ENCODE assay signal across 8 cellular contexts in the genomic region with DNA sequence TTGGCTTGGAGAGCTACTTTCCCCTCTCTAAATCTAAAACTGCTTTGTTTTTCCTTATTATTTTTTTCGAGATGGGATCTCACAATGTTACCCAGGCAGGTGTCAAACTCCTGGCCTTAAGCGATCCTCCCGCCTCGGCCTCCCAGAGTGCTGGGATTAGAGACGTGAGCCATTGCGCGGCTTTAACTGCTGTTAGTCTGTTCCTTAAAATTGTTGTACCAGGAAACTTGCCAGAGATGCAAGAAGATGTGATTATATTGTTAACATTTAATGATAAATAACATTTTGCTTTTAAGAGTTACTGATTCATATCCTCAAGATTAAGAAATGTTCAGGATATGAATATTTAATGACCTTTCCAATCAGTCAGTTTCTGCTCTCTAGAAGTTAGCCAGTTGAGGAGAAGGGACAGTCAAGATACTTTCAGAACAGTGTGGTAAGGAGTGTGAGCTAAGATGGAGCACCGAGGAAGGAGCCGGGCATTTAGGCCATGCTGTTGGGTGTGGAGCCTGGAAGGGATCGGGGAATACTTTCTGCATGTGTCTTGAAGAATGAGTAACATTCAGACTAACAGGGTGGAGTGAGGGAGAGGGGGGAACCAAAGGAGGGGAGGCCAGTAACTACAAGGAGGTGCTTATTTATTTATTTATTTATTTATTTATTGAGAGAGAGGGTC. TPM values are rescaled to one million over a fixed set of nuclear protein-coding genes. Genes with fewer than 3 reads are reported as not detected.
DNase-seq lines count a peak whose midpoint lies in the region; ATAC-seq and TF ChIP-seq lines count a peak whose summit lies in the region.
"Not testable (repeated sequence)": the region's sequence is repeated elsewhere in the genome, so short reads cannot be mapped to it uniquely, and the experiment has no call there.

No MANE protein-coding gene starts in this region.

- peaks cover 74% of the 10 kb centered on the region for H3K79me2 ChIP-seq in hepatocyte

- H3K4me1 Mint-ChIP-seq in activated naive CD4-positive, alpha-beta T cell treated with anti-CD3 and anti-CD28 coated beads, Interleukin-2, amount 50 U/mL, for 24 hours: peaks cover 47% of the 10 kb centered on the region
- H3K4me1 Mint-ChIP-seq in naive thymus-derived CD8-positive, alpha-beta T cell: peaks cover 16 to 47% (median 41%) of the 10 kb centered on the region in 4 donors
- peaks cover 41% of the 10 kb centered on the region for H3K4me1 Mint-ChIP-seq in stimulated activated effector memory CD8-positive, alpha-beta T cell treated with anti-CD3 and anti-CD28 coated beads, Interleukin-12 subunit alpha, Interleukin-12 subunit beta, amount 100 ng/mL, for 72 hours

- peak overlapping the region; percentile 92 for H3K4me3 Mint-ChIP-seq in activated naive CD4-positive, alpha-beta T cell treated with anti-CD3 and anti-CD28 coated beads, Interleukin-2, amount 50 U/mL, for 24 hours
- peak overlapping the region; percentile 61 to 97 (median 90) for H3K4me3 Mint-ChIP-seq in naive thymus-derived CD8-positive, alpha-beta T cell
- H3K4me3 Mint-ChIP-seq in stimulated activated effector memory CD8-positive, alpha-beta T cell treated with anti-CD3 and anti-CD28 coated beads, Interleukin-12 subunit alpha, Interleukin-12 subunit beta, amount 100 ng/mL, for 72 hours: peak overlapping the region; percentile 85

- not testable (repeated sequence) for H3K27me3 ChIP-seq in BLaER1; SJSA1 (replicated peaks); ectodermal cell (ENCODE audit: control insufficient read depth, insufficient read depth, low read length, poor library complexity, severe bottlenecking); hepatocyte

- peaks cover 25% of the 10 kb centered on the region for H3K4me1 ChIP-seq in BLaER1
- H3K4me1 ChIP-seq in SJSA1 (replicated peaks): peaks cover 17% of the 10 kb centered on the region
- not testable (repeated sequence) for H3K4me1 ChIP-seq in ectodermal cell (ENCODE audit: control insufficient read depth, insufficient read depth, low read length)
- peaks cover 15% of the 10 kb centered on the region for H3K4me1 ChIP-seq in hepatocyte (ENCODE audit: insufficient read depth)

- POLR2A ChIA-PET in naive thymus-derived CD8-positive, alpha-beta T cell (lab: Charles Lee): interaction anchor here (0.6 to 2.8 kb wide), 3 partner anchors 29 to 482 kb away, joined by 3 to 11 read pairs (median 4); no protein-coding TSS in a partner anchor

- peaks cover 13% of the 10 kb centered on the region for H3K9me3 ChIP-seq in BLaER1
- H3K9me3 ChIP-seq in SJSA1 (replicated peaks); ectodermal cell (ENCODE audit: control insufficient read depth, low read length); hepatocyte (ENCODE audit: low read depth): not testable (repeated sequence)

- H3K4me2 ChIP-seq in BLaER1: peak overlapping the region; percentile 92
- peak overlapping the region; percentile 86 for H3K4me2 ChIP-seq in hepatocyte

- peak overlapping the region; percentile 92 for H3K9ac ChIP-seq in BLaER1

- H3K27ac ChIP-seq in BLaER1; SJSA1; ectodermal cell (ENCODE audit: insufficient read depth, low read depth, low read length, poor library complexity, severe bottlenecking); hepatocyte: not testable (repeated sequence)

- not testable (repeated sequence) for H3K36me3 ChIP-seq in BLaER1; ectodermal cell (ENCODE audit: control insufficient read depth, insufficient read depth, low read length); hepatocyte (replicated peaks; ENCODE audit: insufficient read depth, low read depth)
- peaks cover 16% of the 10 kb centered on the region for H3K36me3 ChIP-seq in SJSA1

- not testable (repeated sequence) for DNase-seq in HFF-Myc (ENCODE audit: extremely low read depth, low read depth); hepatocyte (ENCODE audit: low spot score); naive thymus-derived CD8-positive, alpha-beta T cell; stimulated activated effector memory CD8-positive, alpha-beta T cell treated with anti-CD3 and anti-CD28 coated beads, Interleukin-12 subunit alpha, Interleukin-12 subunit beta, amount 100 ng/mL, for 72 hours (ENCODE audit: low spot score in 2 of 2)
- DNase-seq in SJSA1 (ENCODE audit: low read depth in 1 of 2, low spot score in 2 of 2): peak in 1 of 2 experiments; percentile 19

- not testable (repeated sequence) for H3K9me2 ChIP-seq in hepatocyte (replicated peaks; ENCODE audit: insufficient read depth)

- H2AFZ ChIP-seq in hepatocyte: not testable (repeated sequence)

- H3K27ac Mint-ChIP-seq in activated naive CD4-positive, alpha-beta T cell treated with anti-CD3 and anti-CD28 coated beads, Interleukin-2, amount 50 U/mL, for 24 hours: peak overlapping the region; percentile 26
- peak overlapping the region in 9 of 10 donors; percentile 34 to 98 (median 68) for H3K27ac Mint-ChIP-seq in naive thymus-derived CD8-positive, alpha-beta T cell
- peak overlapping the region; percentile 93 for H3K27ac Mint-ChIP-seq in stimulated activated effector memory CD8-positive, alpha-beta T cell treated with anti-CD3 and anti-CD28 coated beads, Interleukin-12 subunit alpha, Interleukin-12 subunit beta, amount 100 ng/mL, for 72 hours

- H3K4me3 ChIP-seq in BLaER1 (peak overlapping the region; percentile 97), HFF-Myc (replicated peaks; ENCODE audit: low read depth, low read length) (peak overlapping the region; percentile 82), SJSA1 (peak overlapping the region; percentile 81), ectodermal cell (ENCODE audit: insufficient read depth, low read depth, low read length) (peak overlapping the region; percentile 87), hepatocyte (peak overlapping the region; percentile 7)

- H3K27me3 Mint-ChIP-seq in activated naive CD4-positive, alpha-beta T cell treated with anti-CD3 and anti-CD28 coated beads, Interleukin-2, amount 50 U/mL, for 24 hours; naive thymus-derived CD8-positive, alpha-beta T cell: not testable (repeated sequence)

- H4K20me1 ChIP-seq in BLaER1: peaks cover 43% of the 10 kb centered on the region
- H4K20me1 ChIP-seq in hepatocyte (ENCODE audit: insufficient read depth, poor library complexity, severe bottlenecking): not testable (repeated sequence)

- 86 to 87% methylated on average over 10 of the region's 10 CpGs for WGBS in ectodermal cell, 2 experiments
- 80% methylated on average over 10 of the region's 10 CpGs for WGBS in hepatocyte (ENCODE audit: low lambda C conversion rate, missing lambda C conversion rate)

- H3K9me3 Mint-ChIP-seq in activated naive CD4-positive, alpha-beta T cell treated with anti-CD3 and anti-CD28 coated beads, Interleukin-2, amount 50 U/mL, for 24 hours; naive thymus-derived CD8-positive, alpha-beta T cell; stimulated activated effector memory CD8-positive, alpha-beta T cell treated with anti-CD3 and anti-CD28 coated beads, Interleukin-12 subunit alpha, Interleukin-12 subunit beta, amount 100 ng/mL, for 72 hours: not testable (repeated sequence)

- not testable (repeated sequence) for TF ChIP-seq CTCF in HFF-Myc (IDR thresholded peaks at IDR 0.05; ENCODE audit: low read depth, low read length, missing control alignments); hepatocyte (IDR thresholded peaks at IDR 0.05; ENCODE audit: poor library complexity)

- ATAC-seq in naive thymus-derived CD8-positive, alpha-beta T cell; stimulated activated effector memory CD8-positive, alpha-beta T cell treated with anti-CD3 and anti-CD28 coated beads, Interleukin-12 subunit alpha, Interleukin-12 subunit beta, amount 100 ng/mL, for 72 hours: not testable (repeated sequence)

- H3K36me3 Mint-ChIP-seq in activated naive CD4-positive, alpha-beta T cell treated with anti-CD3 and anti-CD28 coated beads, Interleukin-2, amount 50 U/mL, for 24 hours; naive thymus-derived CD8-positive, alpha-beta T cell: not testable (repeated sequence)
- peaks cover 17% of the 10 kb centered on the region for H3K36me3 Mint-ChIP-seq in stimulated activated effector memory CD8-positive, alpha-beta T cell treated with anti-CD3 and anti-CD28 coated beads, Interleukin-12 subunit alpha, Interleukin-12 subunit beta, amount 100 ng/mL, for 72 hours

RNA-seq across cellular contexts. Expression of a gene that starts 54.6 kb away (rescaled TPM):
- 6.0 and 12.3 TPM in 2 replicates for total RNA-seq in SJSA1 (2014; rRNA removed; shearing (Covaris generic))
- 17.1 TPM for polyA plus RNA-seq in ectodermal cell (2013, experiment 1 of 4)
- polyA plus RNA-seq in ectodermal cell (2013, experiment 2 of 4): 18.1 TPM
- polyA plus RNA-seq in ectodermal cell (2013, experiment 3 of 4): 14.1 TPM
- polyA plus RNA-seq in ectodermal cell (2013, experiment 4 of 4): 17.2 TPM
- total RNA-seq in hepatocyte: 9.4 and 15.9 TPM in 2 replicates
- polyA plus RNA-seq in hepatocyte: 6.9 and 7.2 TPM in 2 replicates
- total RNA-seq in naive thymus-derived CD8-positive, alpha-beta T cell: 10 to 100 TPM; 35.8 to 37.0 TPM
- 10 to 100 TPM; 11.0 to 14.5 (median 11.9) TPM for polyA plus RNA-seq in naive thymus-derived CD8-positive, alpha-beta T cell

RNA-seq across cellular contexts. Expression of a gene that starts 57.3 kb away (rescaled TPM):
- total RNA-seq in SJSA1 (2014; rRNA removed; shearing (Covaris generic)): 23.3 and 34.2 TPM in 2 replicates
- 23.5 TPM for polyA plus RNA-seq in ectodermal cell (2013, experiment 1 of 4)
- 22.3 TPM for polyA plus RNA-seq in ectodermal cell (2013, experiment 2 of 4)
- polyA plus RNA-seq in ectodermal cell (2013, experiment 3 of 4): 17.1 TPM
- 19.5 TPM for polyA plus RNA-seq in ectodermal cell (2013, experiment 4 of 4)
- 27.5 and 28.1 TPM in 2 replicates for total RNA-seq in hepatocyte
- 16.3 and 20.6 TPM in 2 replicates for polyA plus RNA-seq in hepatocyte
- total RNA-seq in naive thymus-derived CD8-positive, alpha-beta T cell: 10 to 100 TPM; 24.6 to 27.5 TPM
- 10 to 100 TPM; 17.5 to 23.0 (median 21.6) TPM for polyA plus RNA-seq in naive thymus-derived CD8-positive, alpha-beta T cell

Comparison
In these comparisons a context has a peak if more than half of its experiments do, and no peak if none do; other contexts are left out.
1. H3K4me3 ChIP-seq: peak in every context shown above with its lines; median percentile 97 in BLaER1; 87 in ectodermal cell; 82 in HFF-Myc; 81 in SJSA1; 7 in hepatocyte.
2. H3K27ac Mint-ChIP-seq: peak in every context shown above with its lines; median percentile 93 in stimulated activated effector memory CD8-positive, alpha-beta T cell treated with anti-CD3 and anti-CD28 coated beads, Interleukin-12 subunit alpha, Interleukin-12 subunit beta, amount 100 ng/mL, for 72 hours; 68 in naive thymus-derived CD8-positive, alpha-beta T cell; 26 in activated naive CD4-positive, alpha-beta T cell treated with anti-CD3 and anti-CD28 coated beads, Interleukin-2, amount 50 U/mL, for 24 hours.